36 cellular contexts compared by ENCODE assay signal in the genomic region with DNA sequence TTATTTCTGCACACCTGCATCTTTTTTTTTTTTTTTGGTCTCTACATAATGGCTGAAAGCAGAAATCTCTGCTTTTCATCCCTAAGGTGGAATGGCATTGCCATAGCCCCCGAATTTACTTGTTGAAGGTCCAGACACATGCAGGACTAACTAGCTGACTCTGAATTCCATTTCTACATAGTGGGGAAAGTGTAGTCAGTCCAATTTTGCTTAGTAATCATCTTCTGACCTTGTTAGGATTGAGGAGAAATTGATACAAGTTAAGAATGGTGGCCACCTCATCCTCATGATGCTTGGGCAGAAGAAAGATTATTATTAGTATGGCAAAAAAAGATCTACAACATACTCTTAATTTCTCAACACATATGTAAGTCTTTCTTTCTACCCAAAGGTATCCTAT. TPM values are rescaled to one million over a fixed set of nuclear protein-coding genes. Genes with fewer than 3 reads are reported as not detected.
"Had no signal": no experiment of that assay in that cellular context is flagged by ENCODE, and none has a peak within 500 bp of the region (broad histone marks: within the 10 kb centered on the region; RNA-seq: fewer than 3 reads in every experiment).

No MANE protein-coding gene starts in this region.

- H3K27ac ChIP-seq: adrenal gland, ascending aorta, body of pancreas, brain microvascular endothelial cell, breast epithelium, cardiac muscle cell had no signal

- H3K36me3 ChIP-seq: adrenal gland, ascending aorta, brain microvascular endothelial cell, breast epithelium, cardiac muscle cell had no signal

- ATAC-seq: activated naive CD4-positive, alpha-beta T cell treated with anti-CD3 and anti-CD28 coated beads, Interleukin-2, amount 50 U/mL, for 72 hours; activated naive CD8-positive, alpha-beta T cell treated with anti-CD3 and anti-CD28 coated beads, Interleukin-2, amount 50 U/mL, for 24 hours; activated T-cell treated with anti-CD3 and anti-CD28 coated beads, Interleukin-2, amount 50 U/mL, for 4 hours; activated T-cell treated with anti-CD3 and anti-CD28 coated beads, Interleukin-2, amount 50 U/mL, for 72 hours; activated T-helper 17 cell treated with anti-CD3 and anti-CD28 coated beads, Interleukin-2, amount 50 U/mL, for 72 hours; body of pancreas had no signal

- DNase-seq: activated effector memory CD4-positive, alpha-beta T cell treated with anti-CD3 and anti-CD28 coated beads, Interleukin-2, amount 50 U/mL, for 16 hours; activated effector memory CD4-positive, alpha-beta T cell treated with Interleukin-2 at 50 U/mL for 16 hours; activated gamma-delta T cell; activated gamma-delta T cell treated with Interleukin-2 at 50 U/mL for 16 hours; activated naive CD4-positive, alpha-beta T cell; activated naive CD4-positive, alpha-beta T cell treated with anti-CD3 and anti-CD28 coated beads for 36 hours; activated naive CD4-positive, alpha-beta T cell treated with anti-CD3 and anti-CD28 coated beads, Interleukin-2, amount 10 ng/mL, durations not matched to agents 7 days and 5 days; activated naive CD4-positive, alpha-beta T cell treated with Interleukin-2 at 50 U/mL for 16 hours; activated naive CD8-positive, alpha-beta T cell treated with anti-CD3 and anti-CD28 coated beads for 36 hours; activated naive CD8-positive, alpha-beta T cell treated with anti-CD3 and anti-CD28 coated beads, Interleukin-2, amount 10 ng/mL, durations not matched to agents 7 days and 5 days; activated naive CD8-positive, alpha-beta T cell treated with anti-CD3 and anti-CD28 coated beads, Interleukin-2, amount 50 U/mL, for 24 hours; activated T-cell treated with anti-CD3 and anti-CD28 coated beads, Interleukin-2, amount 50 U/mL, for 24 hours; activated T-cell treated with anti-CD3 and anti-CD28 coated beads, Interleukin-2, amount 50 U/mL, for 4 hours; activated T-cell treated with anti-CD3 and anti-CD28 coated beads, Interleukin-2, amount 50 U/mL, for 48 hours; activated T-cell treated with anti-CD3 and anti-CD28 coated beads, Interleukin-2, amount 50 U/mL, for 72 hours; adrenal gland; amniotic stem cell; amygdala; anterior cingulate cortex; aorta; body of pancreas; brain microvascular endothelial cell; caudate nucleus; central memory CD4-positive, alpha-beta T cell; cerebellar nuclear complex had no signal

- FAIRE-seq: astrocyte, bronchial epithelial cell, colon had no signal

- H3K9me3 ChIP-seq: adrenal gland, ascending aorta, body of pancreas, breast epithelium had no signal

- H3K4me3 ChIP-seq: adrenal gland, ascending aorta, body of pancreas, breast epithelium, cardiac muscle cell had no signal

- H3K4me1 ChIP-seq: adrenal gland, ascending aorta, body of pancreas, breast epithelium had no signal

- H3K27me3 ChIP-seq: adrenal gland, ascending aorta, body of pancreas, brain microvascular endothelial cell, breast epithelium, cardiac muscle cell had no signal

RNA-seq across cellular contexts. Expression of a gene that starts 16.4 kb away (rescaled TPM):
- total RNA-seq: activated naive CD4-positive, alpha-beta T cell treated with anti-CD3 and anti-CD28 coated beads for 36 hours; activated naive CD4-positive, alpha-beta T cell treated with anti-CD3 and anti-CD28 coated beads, Interleukin-2, amount 50 U/mL, for 72 hours; activated naive CD8-positive, alpha-beta T cell treated with anti-CD3 and anti-CD28 coated beads for 36 hours; activated naive CD8-positive, alpha-beta T cell treated with anti-CD3 and anti-CD28 coated beads, Interleukin-2, amount 10 ng/mL, durations not matched to agents 7 days and 5 days; activated T-cell treated with anti-CD3 and anti-CD28 coated beads, Interleukin-2, amount 50 U/mL, for 72 hours; activated T-helper 1 cell treated with anti-CD3 and anti-CD28 coated beads, Interleukin-12 subunit alpha, Interleukin-12 subunit beta, Interleukin-2, Interleukin-4 antibody, amounts not matched to agents 30 ng/mL and 10 ng/mL and 1 ng/mL, durations not matched to agents 14 hours and 24 hours and 36 hours; activated T-helper 17 cell treated with anti-CD3 and anti-CD28 coated beads, Interleukin-2, amount 50 U/mL, for 72 hours; activated T-helper 2 cell treated with anti-CD3 and anti-CD28 coated beads, Interferon-gamma antibody, Interleukin-2, Interleukin-4, amounts not matched to agents 10 μg/mL and 5 μg/mL and 100 μg/mL, durations not matched to agents 14 hours and 24 hours and 36 hours; adrenal gland; aorta; ascending aorta; chondrocyte had no signal
- polyA plus RNA-seq: adrenal gland, cardiac muscle cell had no signal
